15 cellular contexts compared by ENCODE assay signal in genomic region chr22:42699281-42699681, GRCh38. TPM values are rescaled to one million over a fixed set of nuclear protein-coding genes. Genes with fewer than 3 reads are reported as not detected.
DNase-seq lines count a peak whose midpoint lies in the region; ATAC-seq and TF ChIP-seq lines count a peak whose summit lies in the region.
"Had no signal": no experiment of that assay in that cellular context is flagged by ENCODE, and none has a peak within 500 bp of the region (broad histone marks: within the 10 kb centered on the region; RNA-seq: fewer than 3 reads in every experiment).

No MANE protein-coding gene starts in this region.

- POLR2A ChIA-PET in GM10248 (lab: Yijun Ruan, JAX) = interaction anchor here (0.5 kb wide), 1 partner anchor 1066 kb away, joined by 5 read pairs; no protein-coding TSS in a partner anchor

- TF ChIP-seq CTCF in foreskin keratinocyte (conservative IDR thresholded peaks at IDR 0.05) (no peak), nephron progenitor cell (IDR thresholded peaks at IDR 0.05) (no peak), tibial artery (IDR thresholded peaks at IDR 0.05) (no peak), GM10248 (IDR thresholded peaks at IDR 0.05; ENCODE audit: control extremely low read depth, extremely low read depth, low read depth, missing control alignments) (no peak)

- peaks cover 32% of the 10 kb centered on the region for H3K4me1 Mint-ChIP-seq in nephron progenitor cell
- H3K4me1 Mint-ChIP-seq: activated naive CD8-positive, alpha-beta T cell treated with anti-CD3 and anti-CD28 coated beads, Interleukin-2, amount 10 ng/mL, durations not matched to agents 7 days and 5 days had no signal

- H3K27ac Mint-ChIP-seq in nephron progenitor cell = peak overlapping the region; percentile 50
- H3K27ac Mint-ChIP-seq: activated naive CD8-positive, alpha-beta T cell treated with anti-CD3 and anti-CD28 coated beads, Interleukin-2, amount 10 ng/mL, durations not matched to agents 7 days and 5 days had no signal

- H3K9me3 ChIP-seq in MG63 = no peaks in the 10 kb centered on the region
- H3K9me3 ChIP-seq in tibial artery = no peaks in the 10 kb centered on the region

- DNase-seq in MG63 (peak; percentile 73), foreskin keratinocyte (no peak), nephron progenitor cell (no peak), tibial artery (no peak), NOMO-1 treated with dmso at 0.1 percent for 144 hours (lab: John Stamatoyannopoulos, UW; ENCODE audit: unreplicated experiment) (no peak), GM10248 (ENCODE audit: extremely low spot score) (no peak)
- no peak for DNase-seq in activated CD4-positive, alpha-beta T cell treated with anti-CD3 and anti-CD28 coated beads, Interleukin-2, amount 50 U/mL, for 1 hour
- DNase-seq: activated naive CD8-positive, alpha-beta T cell treated with anti-CD3 and anti-CD28 coated beads, Interleukin-2, amount 10 ng/mL, durations not matched to agents 7 days and 5 days; foreskin melanocyte; naive B cell; NCI-H1694 treated with DMSO at 0.1 percent for 48 hours; NCI-H526 treated with DMSO at 0.1 percent for 48 hours; SHP77 treated with DMSO at 0.1 percent for 48 hours had no signal

- intact Hi-C loops in tibial artery (cut with DNase I; ENCODE audit: low total_unique reads) = no loop called here

- peaks cover 5% of the 10 kb centered on the region for H3K27me3 Mint-ChIP-seq in nephron progenitor cell (ENCODE audit: low read depth, poor library complexity)
- H3K27me3 Mint-ChIP-seq: activated naive CD8-positive, alpha-beta T cell treated with anti-CD3 and anti-CD28 coated beads, Interleukin-2, amount 10 ng/mL, durations not matched to agents 7 days and 5 days had no signal

- peak overlapping the region; percentile 62 for H3K27ac ChIP-seq in foreskin keratinocyte
- H3K27ac ChIP-seq in tibial artery = peak overlapping the region; percentile 80 to 93
- H3K27ac ChIP-seq: KMS-11 had no signal

- H3K36me3 Mint-ChIP-seq in nephron progenitor cell (ENCODE audit: low read depth) = no peaks in the 10 kb centered on the region
- H3K36me3 Mint-ChIP-seq: activated naive CD8-positive, alpha-beta T cell treated with anti-CD3 and anti-CD28 coated beads, Interleukin-2, amount 10 ng/mL, durations not matched to agents 7 days and 5 days; naive B cell had no signal

- H3K9me3 Mint-ChIP-seq in nephron progenitor cell = no peaks in the 10 kb centered on the region
- H3K9me3 Mint-ChIP-seq: activated naive CD8-positive, alpha-beta T cell treated with anti-CD3 and anti-CD28 coated beads, Interleukin-2, amount 10 ng/mL, durations not matched to agents 7 days and 5 days; naive B cell had no signal

- peaks cover 13% of the 10 kb centered on the region for H3K36me3 ChIP-seq in MG63
- H3K36me3 ChIP-seq in tibial artery = peaks cover 8 to 10% (median 8%) of the 10 kb centered on the region in 3 donors

- H3K27me3 ChIP-seq in MG63 = no peaks in the 10 kb centered on the region
- no peaks in the 10 kb centered on the region for H3K27me3 ChIP-seq in foreskin keratinocyte
- H3K27me3 ChIP-seq in tibial artery = no peaks in the 10 kb centered on the region

- CTCF ChIA-PET in GM10248 (lab: Yijun Ruan, JAX) = interaction anchor here (1.1 to 1.5 kb wide), 3 partner anchors 36 to 74 kb away, joined by 3 to 4 read pairs (median 3); no protein-coding TSS in a partner anchor

- H3K4me3 Mint-ChIP-seq in nephron progenitor cell = no peak overlapping the region
- H3K4me3 Mint-ChIP-seq: activated naive CD8-positive, alpha-beta T cell treated with anti-CD3 and anti-CD28 coated beads, Interleukin-2, amount 10 ng/mL, durations not matched to agents 7 days and 5 days; naive B cell had no signal

- peaks cover 9% of the 10 kb centered on the region for H3K4me1 ChIP-seq in foreskin keratinocyte
- peaks cover 9 to 93% (median 62%) of the 10 kb centered on the region in 4 donors for H3K4me1 ChIP-seq in tibial artery

- H3K4me3 ChIP-seq in MG63 (no peak overlapping the region), tibial artery (peak overlapping the region; percentile 17 to 29)

- ATAC-seq in foreskin keratinocyte = no peak
- ATAC-seq in GM19351 (IDR thresholded peaks at IDR 0.05; ENCODE audit: unreplicated experiment) = no peak

RNA-seq across cellular contexts. Expression of gene A4GALT, which starts 21.4 kb away (rescaled TPM):
- total RNA-seq in MG63 (2014; rRNA removed; shearing (Covaris generic); ENCODE audit: low replicate concordance) = 9.1 and 17.9 TPM in 2 replicates
- 11.7 and 16.0 TPM in 2 replicates for total RNA-seq in foreskin keratinocyte
- 13.8 and 19.1 TPM in 2 replicates for polyA plus RNA-seq in foreskin keratinocyte
- total RNA-seq: activated naive CD8-positive, alpha-beta T cell treated with anti-CD3 and anti-CD28 coated beads, Interleukin-2, amount 10 ng/mL, durations not matched to agents 7 days and 5 days had no signal

RNA-seq across cellular contexts. Expression of gene CYB5R3, which starts 50.1 kb away (rescaled TPM):
- 48.3 and 76.3 TPM in 2 replicates for total RNA-seq in MG63 (2014; rRNA removed; shearing (Covaris generic); ENCODE audit: low replicate concordance)
- total RNA-seq in foreskin keratinocyte = 119 and 127 TPM in 2 replicates
- 234 and 245 TPM in 2 replicates for polyA plus RNA-seq in foreskin keratinocyte

RNA-seq across cellular contexts. Expression of gene ATP5MGL, which starts 58.9 kb away (rescaled TPM):
- total RNA-seq in MG63 (2014; rRNA removed; shearing (Covaris generic); ENCODE audit: low replicate concordance) = not detected in 2 replicates
- total RNA-seq in foreskin keratinocyte = 0.14 and 0.24 TPM in 2 replicates
- not detected in 2 replicates for polyA plus RNA-seq in foreskin keratinocyte
